In genomic region chr12:52836491-52837175, GRCh38 we compare ENCODE assay signal across 16 cellular contexts. TPM values are rescaled to one million over a fixed set of nuclear protein-coding genes. Genes with fewer than 3 reads are reported as not detected.
DNase-seq lines count a peak whose midpoint lies in the region; ATAC-seq and TF ChIP-seq lines count a peak whose summit lies in the region.
"Had no signal": no experiment of that assay in that cellular context is flagged by ENCODE, and none has a peak within 500 bp of the region (broad histone marks: within the 10 kb centered on the region; RNA-seq: fewer than 3 reads in every experiment).

No MANE protein-coding gene starts in this region.

- peaks cover 46% of the 10 kb centered on the region for H3K27me3 ChIP-seq in SJSA1 (replicated peaks)
- H3K27me3 ChIP-seq: sigmoid colon had no signal

- H3K4me3 ChIP-seq in SJSA1: no peak overlapping the region
- H3K4me3 ChIP-seq: sigmoid colon, thoracic aorta had no signal

- no peaks in the 10 kb centered on the region for H3K9me3 Mint-ChIP-seq in activated naive CD4-positive, alpha-beta T cell treated with anti-CD3 and anti-CD28 coated beads, Interleukin-2, amount 50 U/mL, for 24 hours
- H3K9me3 Mint-ChIP-seq in endothelial cell (ENCODE audit: unreplicated experiment): no peaks in the 10 kb centered on the region
- H3K9me3 Mint-ChIP-seq in stimulated activated naive CD8-positive, alpha-beta T cell treated with anti-CD3 and anti-CD28 coated beads, Interleukin-15, amount 100 ng/mL, for 72 hours: no peaks in the 10 kb centered on the region
- H3K9me3 Mint-ChIP-seq: endodermal cell had no signal

- no peak for DNase-seq in activated naive CD4-positive, alpha-beta T cell treated with Interleukin-2 at 50 U/mL for 16 hours
- DNase-seq in SJSA1 (ENCODE audit: low read depth in 1 of 2, low spot score in 2 of 2) (peak; percentile 89 to 97), endothelial cell (ENCODE audit: low spot score) (no peak), NCI-H69 (lab: John Stamatoyannopoulos, UW) (no peak), left ventricle myocardium superior (no peak), SHP77 (lab: John Stamatoyannopoulos, UW) (no peak)
- peak in 1 of 2 donors; percentile 5 for DNase-seq in stimulated activated naive CD8-positive, alpha-beta T cell treated with anti-CD3 and anti-CD28 coated beads, Interleukin-15, amount 100 ng/mL, for 72 hours
- DNase-seq: cerebellar nuclear complex, endodermal cell, NCI-H524 treated with DMSO at 0.1 percent for 48 hours, sigmoid colon had no signal

- TF ChIP-seq CTCF in endothelial cell (IDR thresholded peaks at IDR 0.05; ENCODE audit: unreplicated experiment): no peak

- peak overlapping the region; percentile 82 for H3K27ac Mint-ChIP-seq in activated naive CD4-positive, alpha-beta T cell treated with anti-CD3 and anti-CD28 coated beads, Interleukin-2, amount 50 U/mL, for 24 hours
- no peak overlapping the region for H3K27ac Mint-ChIP-seq in endothelial cell (ENCODE audit: unreplicated experiment)
- H3K27ac Mint-ChIP-seq in stimulated activated naive CD8-positive, alpha-beta T cell treated with anti-CD3 and anti-CD28 coated beads, Interleukin-15, amount 100 ng/mL, for 72 hours: peak overlapping the region; percentile 85 to 99
- H3K27ac Mint-ChIP-seq: B cell, endodermal cell had no signal

- peak overlapping the region; percentile 0 for H3K27ac ChIP-seq in SJSA1
- H3K27ac ChIP-seq: sigmoid colon, thoracic aorta had no signal

- H3K4me1 Mint-ChIP-seq in activated naive CD4-positive, alpha-beta T cell treated with anti-CD3 and anti-CD28 coated beads, Interleukin-2, amount 50 U/mL, for 24 hours: peaks cover 32% of the 10 kb centered on the region
- peaks cover 36% of the 10 kb centered on the region for H3K4me1 Mint-ChIP-seq in endothelial cell (ENCODE audit: unreplicated experiment)
- H3K4me1 Mint-ChIP-seq in stimulated activated naive CD8-positive, alpha-beta T cell treated with anti-CD3 and anti-CD28 coated beads, Interleukin-15, amount 100 ng/mL, for 72 hours: peaks cover 46% of the 10 kb centered on the region
- H3K4me1 Mint-ChIP-seq: B cell, endodermal cell had no signal

- H3K9me3 ChIP-seq in SJSA1 (replicated peaks): peaks cover 17% of the 10 kb centered on the region
- H3K9me3 ChIP-seq: sigmoid colon, thoracic aorta had no signal

- H3K27me3 Mint-ChIP-seq in activated naive CD4-positive, alpha-beta T cell treated with anti-CD3 and anti-CD28 coated beads, Interleukin-2, amount 50 U/mL, for 24 hours: no peaks in the 10 kb centered on the region
- peaks cover 14% of the 10 kb centered on the region for H3K27me3 Mint-ChIP-seq in endothelial cell (ENCODE audit: unreplicated experiment)
- H3K27me3 Mint-ChIP-seq in stimulated activated naive CD8-positive, alpha-beta T cell treated with anti-CD3 and anti-CD28 coated beads, Interleukin-15, amount 100 ng/mL, for 72 hours: no peaks in the 10 kb centered on the region

- intact Hi-C loops in left ventricle myocardium superior (cut with micrococcal nuclease): no loop called here

- H3K4me1 ChIP-seq in SJSA1 (replicated peaks): peaks cover 30% of the 10 kb centered on the region
- H3K4me1 ChIP-seq: sigmoid colon had no signal

- H3K36me3 ChIP-seq in SJSA1: no peaks in the 10 kb centered on the region
- H3K36me3 ChIP-seq: sigmoid colon, thoracic aorta had no signal

- peak overlapping the region; percentile 2 for H3K4me3 Mint-ChIP-seq in activated naive CD4-positive, alpha-beta T cell treated with anti-CD3 and anti-CD28 coated beads, Interleukin-2, amount 50 U/mL, for 24 hours
- peak overlapping the region; percentile 5 for H3K4me3 Mint-ChIP-seq in endothelial cell (ENCODE audit: unreplicated experiment)
- H3K4me3 Mint-ChIP-seq in stimulated activated naive CD8-positive, alpha-beta T cell treated with anti-CD3 and anti-CD28 coated beads, Interleukin-15, amount 100 ng/mL, for 72 hours: peak overlapping the region; percentile 33 to 79
- H3K4me3 Mint-ChIP-seq: B cell, endodermal cell had no signal

- H3K36me3 Mint-ChIP-seq in activated naive CD4-positive, alpha-beta T cell treated with anti-CD3 and anti-CD28 coated beads, Interleukin-2, amount 50 U/mL, for 24 hours: no peaks in the 10 kb centered on the region
- no peaks in the 10 kb centered on the region for H3K36me3 Mint-ChIP-seq in endothelial cell (ENCODE audit: low read depth, unreplicated experiment)

- no peak for ATAC-seq in stimulated activated naive CD8-positive, alpha-beta T cell treated with anti-CD3 and anti-CD28 coated beads, Interleukin-15, amount 100 ng/mL, for 72 hours
- ATAC-seq in left ventricle myocardium superior: no peak

RNA-seq across cellular contexts. Expression of gene KRT79, which starts 2.5 kb away (rescaled TPM):
- total RNA-seq in SJSA1 (2014; rRNA removed; shearing (Covaris generic)): 0.08 and 1.1 TPM in 2 replicates
- total RNA-seq in endothelial cell (ENCODE audit: unreplicated experiment) (not detected), left ventricle myocardium superior (not detected)
- total RNA-seq: B cell, endodermal cell, OCI-LY7, osteocyte, sigmoid colon, thoracic aorta had no signal

RNA-seq across cellular contexts. Expression of gene KRT78, which starts 12.2 kb away (rescaled TPM):
- 0.21 TPM in 1 of 2 replicates, not detected in the other for total RNA-seq in SJSA1 (2014; rRNA removed; shearing (Covaris generic))
- total RNA-seq in endothelial cell (ENCODE audit: unreplicated experiment) (not detected), left ventricle myocardium superior (not detected)
- total RNA-seq: B cell, endodermal cell, OCI-LY7, osteocyte, sigmoid colon, thoracic aorta had no signal

RNA-seq across cellular contexts. Expression of gene KRT4, which starts 22.7 kb away (rescaled TPM):
- total RNA-seq in SJSA1 (2014; rRNA removed; shearing (Covaris generic)): not detected in 2 replicates
- total RNA-seq in endothelial cell (ENCODE audit: unreplicated experiment) (not detected), left ventricle myocardium superior (not detected)
- total RNA-seq: B cell, endodermal cell, OCI-LY7, osteocyte, sigmoid colon, thoracic aorta had no signal

RNA-seq across cellular contexts. Expression of gene KRT3, which starts 40.7 kb away (rescaled TPM):
- total RNA-seq in SJSA1 (2014; rRNA removed; shearing (Covaris generic)): 0.08 TPM in 1 of 2 replicates, not detected in the other
- total RNA-seq in endothelial cell (ENCODE audit: unreplicated experiment): not detected
- not detected for total RNA-seq in left ventricle myocardium superior
- total RNA-seq: B cell, endodermal cell, OCI-LY7, osteocyte, sigmoid colon, thoracic aorta had no signal

RNA-seq across cellular contexts. Expression of gene KRT76, which starts 59.5 kb away (rescaled TPM):
- total RNA-seq in SJSA1 (2014; rRNA removed; shearing (Covaris generic)): 0.21 TPM in 1 of 2 replicates, not detected in the other
- total RNA-seq in endothelial cell (ENCODE audit: unreplicated experiment) (not detected), left ventricle myocardium superior (not detected)
- total RNA-seq: B cell, endodermal cell, OCI-LY7, osteocyte, sigmoid colon, thoracic aorta had no signal

Comparison
In these comparisons a context has a peak if more than half of its experiments do, and no peak if none do; other contexts are left out.
1. H3K4me3 Mint-ChIP-seq: peak in every context shown above with its lines; median percentile 56 in stimulated activated naive CD8-positive, alpha-beta T cell treated with anti-CD3 and anti-CD28 coated beads, Interleukin-15, amount 100 ng/mL, for 72 hours; 5 in endothelial cell; 2 in activated naive CD4-positive, alpha-beta T cell treated with anti-CD3 and anti-CD28 coated beads, Interleukin-2, amount 50 U/mL, for 24 hours.
2. DNase-seq: peak in SJSA1 (2 of 2); none in activated naive CD4-positive, alpha-beta T cell treated with Interleukin-2 at 50 U/mL for 16 hours (single experiment), endothelial cell (single experiment), NCI-H69 (single experiment), left ventricle myocardium superior (single experiment) and SHP77 (0 of 2).